Comparison of ENCODE assay signal across 1 cellular context in genomic region chr17:82753516-82753915, GRCh38.
TF ChIP-seq lines count a peak whose summit lies in the region.

No MANE protein-coding gene starts in this region.

TF ChIP-seq in WTC11, 78 proteins besides CTCF, POLR2A, EP300 and RAD21 (continued from another document):
- no peak for TF ChIP-seq ARID4B (CRISPR knock-in tag; IDR thresholded peaks at IDR 0.05; ENCODE audit: borderline replicate concordance)
- no peak for TF ChIP-seq MXD4 (CRISPR knock-in tag; IDR thresholded peaks at IDR 0.05; ENCODE audit: borderline replicate concordance)
- TF ChIP-seq ESRRA (CRISPR knock-in tag; IDR thresholded peaks at IDR 0.05; ENCODE audit: borderline replicate concordance): no peak
- TF ChIP-seq ZNF138 (CRISPR knock-in tag; conservative IDR thresholded peaks at IDR 0.05): no peak
